ENCODE assay signal across 1 cellular context in the genomic region with DNA sequence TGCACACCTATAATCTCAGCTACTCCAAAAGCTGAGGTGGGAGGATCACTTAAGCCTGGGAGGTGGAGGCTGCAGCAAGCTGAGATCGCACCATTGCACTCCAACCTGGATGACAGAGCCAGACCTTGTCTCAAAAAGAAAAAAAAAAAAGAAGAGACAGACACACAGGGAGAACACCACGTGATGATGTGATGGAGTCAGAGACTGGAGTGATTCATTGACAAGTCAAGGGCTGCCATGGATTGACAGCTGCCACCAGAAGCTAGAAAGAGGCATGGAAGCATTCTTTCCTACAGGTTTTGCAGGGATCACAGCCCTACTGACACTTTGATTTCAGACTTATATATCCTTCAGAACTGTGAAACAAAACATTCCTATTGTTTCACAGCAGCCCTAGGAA.
A peak's percentile ranks its signal among the peaks of the same experiment; 100 is the strongest.
TF ChIP-seq lines count a peak whose summit lies in the region.

No MANE protein-coding gene starts in this region.

TF ChIP-seq in HepG2, 621 proteins besides CTCF, POLR2A, EP300 and RAD21:
- TF ChIP-seq, protein P1, sequence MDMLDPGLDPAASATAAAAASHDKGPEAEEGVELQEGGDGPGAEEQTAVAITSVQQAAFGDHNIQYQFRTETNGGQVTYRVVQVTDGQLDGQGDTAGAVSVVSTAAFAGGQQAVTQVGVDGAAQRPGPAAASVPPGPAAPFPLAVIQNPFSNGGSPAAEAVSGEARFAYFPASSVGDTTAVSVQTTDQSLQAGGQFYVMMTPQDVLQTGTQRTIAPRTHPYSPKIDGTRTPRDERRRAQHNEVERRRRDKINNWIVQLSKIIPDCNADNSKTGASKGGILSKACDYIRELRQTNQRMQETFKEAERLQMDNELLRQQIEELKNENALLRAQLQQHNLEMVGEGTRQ (IDR thresholded peaks at IDR 0.05; ENCODE audit: low read depth, low read length): peak; percentile 43; the same call in 1 of the 2 replicates
- TF ChIP-seq, protein P1 (CRISPR knock-in tag; IDR thresholded peaks at IDR 0.05; ENCODE audit: borderline replicate concordance): no peak
- TF ChIP-seq MAZ (IDR thresholded peaks at IDR 0.05; ENCODE audit: borderline replicate concordance, low read depth, low read length): no peak
- TF ChIP-seq MAZ (CRISPR knock-in tag; IDR thresholded peaks at IDR 0.05; ENCODE audit: low read depth): no peak
